1 cellular context compared by ENCODE assay signal in genomic region chr20:63574829-63575720, GRCh38.
TF ChIP-seq lines count a peak whose summit lies in the region.

No MANE protein-coding gene starts in this region.

TF ChIP-seq in HepG2, 621 proteins besides CTCF, POLR2A, EP300 and RAD21 (continued from another document and continues in another):
- TF ChIP-seq ZNF687 (CRISPR knock-in tag; IDR thresholded peaks at IDR 0.05) = peak; percentile 82
- 0 out of 2 replicates have a peak, but pooled peaks have one; percentile 34 for TF ChIP-seq ZNF746 (CRISPR knock-in tag; IDR thresholded peaks at IDR 0.05)
- 0 out of 2 replicates have a peak, but pooled peaks have one; percentile 19 for TF ChIP-seq ZNF30 (CRISPR knock-in tag; IDR thresholded peaks at IDR 0.05)
- peak; percentile 24; the same call in 1 of the 2 replicates for TF ChIP-seq CAMTA2 (CRISPR knock-in tag; IDR thresholded peaks at IDR 0.05; ENCODE audit: borderline replicate concordance)
- TF ChIP-seq NONO (IDR thresholded peaks at IDR 0.05) = no peak
- 0 out of 2 replicates have a peak, but pooled peaks have one; percentile 38 for TF ChIP-seq NONO (CRISPR knock-in tag; conservative IDR thresholded peaks at IDR 0.05)
- TF ChIP-seq MAX (IDR thresholded peaks at IDR 0.05) = peak; percentile 76
- 0 out of 2 replicates have a peak, but pooled peaks have one; percentile 61 for TF ChIP-seq DMAP1 (CRISPR knock-in tag; IDR thresholded peaks at IDR 0.05)
- no peak for TF ChIP-seq CBX2 (IDR thresholded peaks at IDR 0.05; ENCODE audit: low read depth, low read length)
- peak; percentile 26; the same call in 1 of the 2 replicates for TF ChIP-seq CBX2 (CRISPR knock-in tag; IDR thresholded peaks at IDR 0.05; ENCODE audit: low read depth)
- no peak for TF ChIP-seq CREB3 (CRISPR knock-in tag; IDR thresholded peaks at IDR 0.05)
- peak; percentile 9; the same call in 1 of the 2 replicates for TF ChIP-seq CBX5 (CRISPR knock-in tag; IDR thresholded peaks at IDR 0.05; ENCODE audit: borderline replicate concordance)
- 0 out of 2 replicates have a peak, but pooled peaks have one; percentile 43 for TF ChIP-seq SPEN (CRISPR knock-in tag; IDR thresholded peaks at IDR 0.05; ENCODE audit: low read depth)
- 0 out of 2 replicates have a peak, but pooled peaks have one; percentile 16 for TF ChIP-seq ZMAT3 (CRISPR knock-in tag; conservative IDR thresholded peaks at IDR 0.05)
- no peak for TF ChIP-seq FOXP1 (IDR thresholded peaks at IDR 0.05)
- TF ChIP-seq FOXP1 (CRISPR knock-in tag; IDR thresholded peaks at IDR 0.05) = peak; percentile 0; the same call in 1 of the 2 replicates
- peak; percentile 30 for TF ChIP-seq POGK (CRISPR knock-in tag; conservative IDR thresholded peaks at IDR 0.05)
- peak; percentile 34 for TF ChIP-seq HMGXB3 (CRISPR knock-in tag; IDR thresholded peaks at IDR 0.05; ENCODE audit: borderline replicate concordance)
- TF ChIP-seq NR2F6 (IDR thresholded peaks at IDR 0.05) = peak; percentile 63
- peak; percentile 75; the same call in 1 of the 2 replicates for TF ChIP-seq NR2F6 (CRISPR knock-in tag; IDR thresholded peaks at IDR 0.05)
- TF ChIP-seq PHF20 (CRISPR knock-in tag; IDR thresholded peaks at IDR 0.05) = 0 out of 2 replicates have a peak, but pooled peaks have one; percentile 57
- 0 out of 2 replicates have a peak, but pooled peaks have one; percentile 51 for TF ChIP-seq TEAD2 (CRISPR knock-in tag; IDR thresholded peaks at IDR 0.05)
- TF ChIP-seq HDAC1 (CRISPR knock-in tag; IDR thresholded peaks at IDR 0.05) = peak; percentile 69
- TF ChIP-seq NR2C2 (CRISPR knock-in tag; IDR thresholded peaks at IDR 0.05; ENCODE audit: borderline replicate concordance) = peak; percentile 43
- no peak for TF ChIP-seq AGO2 (optimal IDR thresholded peaks at IDR 0.05; ENCODE audit: low read depth, low read length)
- TF ChIP-seq HES4 (CRISPR knock-in tag; IDR thresholded peaks at IDR 0.05; ENCODE audit: borderline replicate concordance) = peak; percentile 76; the same call in 1 of the 2 replicates
- no peak for TF ChIP-seq HNRNPH1 (optimal IDR thresholded peaks at IDR 0.05; ENCODE audit: low read depth, low read length)
- TF ChIP-seq ATF2 (CRISPR knock-in tag; IDR thresholded peaks at IDR 0.05) = peak; percentile 47; the same call in 1 of the 2 replicates
- TF ChIP-seq ZFP91 (CRISPR knock-in tag; IDR thresholded peaks at IDR 0.05; ENCODE audit: borderline replicate concordance) = peak; percentile 12; the same call in 1 of the 2 replicates
- peak; percentile 60; the same call in 1 of the 2 replicates for TF ChIP-seq ZKSCAN8 (CRISPR knock-in tag; IDR thresholded peaks at IDR 0.05; ENCODE audit: borderline replicate concordance)
- TF ChIP-seq ZNF317 (CRISPR knock-in tag; IDR thresholded peaks at IDR 0.05) = peak; percentile 68; the same call in 1 of the 2 replicates
- peak; percentile 63; the same call in 1 of the 2 replicates for TF ChIP-seq HDAC2 (CRISPR knock-in tag; IDR thresholded peaks at IDR 0.05)
- peak; percentile 71 for TF ChIP-seq ATF7 (IDR thresholded peaks at IDR 0.05)
- TF ChIP-seq ATF7 (CRISPR knock-in tag; IDR thresholded peaks at IDR 0.05) = peak; percentile 60; the same call in 1 of the 2 replicates
- no peak for TF ChIP-seq SMAD9 (CRISPR knock-in tag; IDR thresholded peaks at IDR 0.05)
- peak; percentile 98 for TF ChIP-seq ZNF121 (CRISPR knock-in tag; IDR thresholded peaks at IDR 0.05)
- TF ChIP-seq RBAK (CRISPR knock-in tag; IDR thresholded peaks at IDR 0.05) = peak; percentile 21; the same call in 1 of the 2 replicates
- peak; percentile 63 for TF ChIP-seq SP2 (CRISPR knock-in tag; IDR thresholded peaks at IDR 0.05)
- TF ChIP-seq ZNF781 (CRISPR knock-in tag; IDR thresholded peaks at IDR 0.05; ENCODE audit: borderline replicate concordance, not compliant biosample characterization) = peak; percentile 50
- TF ChIP-seq TRIM22 (IDR thresholded peaks at IDR 0.05) = no peak
- TF ChIP-seq HNF1B (CRISPR knock-in tag; IDR thresholded peaks at IDR 0.05) = peak; percentile 83
- TF ChIP-seq ZBTB33 (CRISPR knock-in tag; IDR thresholded peaks at IDR 0.05) = peak; percentile 97
